In genomic region chr17:35969558-35970442, GRCh38 we compare ENCODE assay signal across 2 cellular contexts.
TF ChIP-seq lines count a peak whose summit lies in the region.

No MANE protein-coding gene starts in this region.

TF ChIP-seq in HCT116, 20 proteins besides CTCF, POLR2A, EP300 and RAD21:
- TF ChIP-seq ZBTB33 (IDR thresholded peaks at IDR 0.05; ENCODE audit: extremely low read depth, insufficient replicate concordance, low read length) (no peak), TCF7L2 (IDR thresholded peaks at IDR 0.05; ENCODE audit: borderline replicate concordance, extremely low read depth, insufficient read depth, insufficient read length) (no peak), EZH2phosphoT487 (IDR thresholded peaks at IDR 0.05; ENCODE audit: borderline replicate concordance) (no peak), YY1 (IDR thresholded peaks at IDR 0.05; ENCODE audit: extremely low read depth, insufficient replicate concordance, low read depth, low read length) (no peak)
- TF ChIP-seq, protein P1, sequence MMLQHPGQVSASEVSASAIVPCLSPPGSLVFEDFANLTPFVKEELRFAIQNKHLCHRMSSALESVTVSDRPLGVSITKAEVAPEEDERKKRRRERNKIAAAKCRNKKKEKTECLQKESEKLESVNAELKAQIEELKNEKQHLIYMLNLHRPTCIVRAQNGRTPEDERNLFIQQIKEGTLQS (IDR thresholded peaks at IDR 0.05): no peak

TF ChIP-seq in H1, 55 proteins besides CTCF, POLR2A, EP300 and RAD21:
- TF ChIP-seq, protein P1 (IDR thresholded peaks at IDR 0.05; ENCODE audit: insufficient read depth, low read depth, low read length): no peak
- no peak for TF ChIP-seq RBBP5 (IDR thresholded peaks at IDR 0.05; ENCODE audit: borderline replicate concordance, low read depth, low read length)
- TF ChIP-seq, protein P2, sequence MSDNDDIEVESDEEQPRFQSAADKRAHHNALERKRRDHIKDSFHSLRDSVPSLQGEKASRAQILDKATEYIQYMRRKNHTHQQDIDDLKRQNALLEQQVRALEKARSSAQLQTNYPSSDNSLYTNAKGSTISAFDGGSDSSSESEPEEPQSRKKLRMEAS (IDR thresholded peaks at IDR 0.05): no peak
